In the genomic region with DNA sequence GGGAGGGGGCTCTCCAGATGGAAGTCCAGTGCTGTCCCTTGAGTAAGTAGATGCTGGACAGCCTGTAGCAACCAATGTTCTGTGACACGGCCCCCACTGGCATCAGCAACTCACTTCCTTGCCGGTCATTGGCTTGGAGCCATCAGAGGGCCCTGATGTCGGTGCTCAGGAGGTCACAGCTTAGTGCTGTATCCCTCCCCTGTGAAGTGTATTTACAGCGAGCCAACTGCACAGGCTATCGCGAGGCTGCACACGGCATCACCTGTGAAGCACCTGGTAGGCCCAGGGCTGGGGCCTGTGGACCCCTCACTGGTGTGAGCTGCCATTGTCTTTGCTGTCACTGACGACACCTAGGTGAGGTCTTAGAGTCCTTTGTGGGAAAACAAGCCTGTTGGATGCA, we compare ENCODE assay signal across 25 cellular contexts. TPM values are rescaled to one million over a fixed set of nuclear protein-coding genes. Genes with fewer than 3 reads are reported as not detected.
"Had no signal": no experiment of that assay in that cellular context is flagged by ENCODE, and none has a peak within 500 bp of the region (broad histone marks: within the 10 kb centered on the region; RNA-seq: fewer than 3 reads in every experiment).

No MANE protein-coding gene starts in this region.

- DNase-seq: activated B cell treated with CpG ODN at 0.5 μM for 24 hours; activated CD4-positive, alpha-beta memory T cell treated with anti-CD3 and anti-CD28 coated beads for 36 hours; activated CD4-positive, alpha-beta T cell treated with anti-CD3 and anti-CD28 coated beads for 4 hours; activated CD8-positive, alpha-beta memory T cell treated with anti-CD3 and anti-CD28 coated beads, Interleukin-2, amount 10 ng/mL, durations not matched to agents 7 days and 5 days; activated naive CD4-positive, alpha-beta T cell treated with Interleukin-2 at 50 U/mL for 16 hours; activated naive CD8-positive, alpha-beta T cell treated with anti-CD3 and anti-CD28 coated beads, Interleukin-2, amount 10 ng/mL, durations not matched to agents 7 days and 5 days; amygdala; body of pancreas; caudate nucleus; colonic mucosa; endodermal cell; foreskin fibroblast; left colon; midbrain; stimulated activated CD4-positive, alpha-beta T cell treated with anti-CD3 and anti-CD28 coated beads, Interleukin-2, amount 100 ng/mL, for 24 hours; T-helper 9 cell; transverse colon had no signal

- H3K4me1 ChIP-seq: colonic mucosa, transverse colon, vagina had no signal

- H3K4me1 Mint-ChIP-seq: activated CD8-positive, alpha-beta memory T cell treated with anti-CD3 and anti-CD28 coated beads, Interleukin-2, amount 10 ng/mL, durations not matched to agents 7 days and 5 days; activated T-helper 17 cell treated with anti-CD3 and anti-CD28 coated beads, Interleukin-2, amount 50 U/mL, for 72 hours; endodermal cell; nephron had no signal

- H3K4me3 Mint-ChIP-seq: activated B cell treated with CpG ODN at 0.5 μM for 24 hours; activated CD4-positive, alpha-beta memory T cell treated with anti-CD3 and anti-CD28 coated beads for 36 hours; activated CD8-positive, alpha-beta memory T cell treated with anti-CD3 and anti-CD28 coated beads, Interleukin-2, amount 10 ng/mL, durations not matched to agents 7 days and 5 days; activated naive CD8-positive, alpha-beta T cell treated with anti-CD3 and anti-CD28 coated beads, Interleukin-2, amount 10 ng/mL, durations not matched to agents 7 days and 5 days; activated T-helper 17 cell treated with anti-CD3 and anti-CD28 coated beads, Interleukin-2, amount 50 U/mL, for 72 hours; endodermal cell; stimulated activated naive CD8-positive, alpha-beta T cell treated with anti-CD3 and anti-CD28 coated beads, Interleukin-15, Interleukin-2, amounts not matched to agents 100 ng/mL and 50 ng/mL, for 24 hours had no signal

- H3K9me3 ChIP-seq: body of pancreas, colonic mucosa, suprapubic skin, transverse colon, vagina had no signal

- H3K4me3 ChIP-seq: body of pancreas, colonic mucosa, lung, suprapubic skin, transverse colon, vagina had no signal

- H3K9me3 Mint-ChIP-seq: activated B cell treated with CpG ODN at 0.5 μM for 24 hours; activated CD4-positive, alpha-beta memory T cell treated with anti-CD3 and anti-CD28 coated beads for 36 hours; activated naive CD8-positive, alpha-beta T cell treated with anti-CD3 and anti-CD28 coated beads, Interleukin-2, amount 10 ng/mL, durations not matched to agents 7 days and 5 days; activated T-helper 17 cell treated with anti-CD3 and anti-CD28 coated beads, Interleukin-2, amount 50 U/mL, for 72 hours; endodermal cell; nephron; stimulated activated naive CD8-positive, alpha-beta T cell treated with anti-CD3 and anti-CD28 coated beads, Interleukin-15, Interleukin-2, amounts not matched to agents 100 ng/mL and 50 ng/mL, for 24 hours had no signal

- H3K27ac Mint-ChIP-seq: activated B cell treated with CpG ODN at 0.5 μM for 24 hours; activated CD4-positive, alpha-beta memory T cell treated with anti-CD3 and anti-CD28 coated beads for 36 hours; activated CD8-positive, alpha-beta memory T cell treated with anti-CD3 and anti-CD28 coated beads, Interleukin-2, amount 10 ng/mL, durations not matched to agents 7 days and 5 days; activated naive CD8-positive, alpha-beta T cell treated with anti-CD3 and anti-CD28 coated beads, Interleukin-2, amount 10 ng/mL, durations not matched to agents 7 days and 5 days; activated T-helper 17 cell treated with anti-CD3 and anti-CD28 coated beads, Interleukin-2, amount 50 U/mL, for 72 hours; endodermal cell; nephron; progenitor cell of endocrine pancreas; stimulated activated naive CD8-positive, alpha-beta T cell treated with anti-CD3 and anti-CD28 coated beads, Interleukin-15, Interleukin-2, amounts not matched to agents 100 ng/mL and 50 ng/mL, for 24 hours had no signal

- H3K36me3 Mint-ChIP-seq: activated CD4-positive, alpha-beta memory T cell treated with anti-CD3 and anti-CD28 coated beads for 36 hours; activated CD8-positive, alpha-beta memory T cell treated with anti-CD3 and anti-CD28 coated beads, Interleukin-2, amount 10 ng/mL, durations not matched to agents 7 days and 5 days; activated naive CD8-positive, alpha-beta T cell treated with anti-CD3 and anti-CD28 coated beads, Interleukin-2, amount 10 ng/mL, durations not matched to agents 7 days and 5 days had no signal

- ATAC-seq: activated CD8-positive, alpha-beta memory T cell treated with anti-CD3 and anti-CD28 coated beads, Interleukin-2, amount 10 ng/mL, durations not matched to agents 7 days and 5 days; activated T-helper 17 cell treated with anti-CD3 and anti-CD28 coated beads, Interleukin-2, amount 50 U/mL, for 72 hours; body of pancreas; left colon had no signal

- H3K27me3 Mint-ChIP-seq: activated B cell treated with CpG ODN at 0.5 μM for 24 hours; activated CD8-positive, alpha-beta memory T cell treated with anti-CD3 and anti-CD28 coated beads, Interleukin-2, amount 10 ng/mL, durations not matched to agents 7 days and 5 days; activated naive CD8-positive, alpha-beta T cell treated with anti-CD3 and anti-CD28 coated beads, Interleukin-2, amount 10 ng/mL, durations not matched to agents 7 days and 5 days; activated T-helper 17 cell treated with anti-CD3 and anti-CD28 coated beads, Interleukin-2, amount 50 U/mL, for 72 hours; stimulated activated naive CD8-positive, alpha-beta T cell treated with anti-CD3 and anti-CD28 coated beads, Interleukin-15, Interleukin-2, amounts not matched to agents 100 ng/mL and 50 ng/mL, for 24 hours had no signal

- H3K27me3 ChIP-seq: body of pancreas, colonic mucosa, vagina had no signal

- H3K36me3 ChIP-seq: colonic mucosa, suprapubic skin, transverse colon, vagina had no signal

- H3K27ac ChIP-seq: body of pancreas, colonic mucosa, epithelial cell of prostate, suprapubic skin, transverse colon, vagina had no signal

RNA-seq across cellular contexts. Expression of gene ACR, which starts 13.4 kb away (rescaled TPM):
- total RNA-seq: activated B cell treated with CpG ODN at 0.5 μM for 24 hours; activated CD4-positive, alpha-beta memory T cell treated with anti-CD3 and anti-CD28 coated beads for 36 hours; activated CD8-positive, alpha-beta memory T cell treated with anti-CD3 and anti-CD28 coated beads, Interleukin-2, amount 10 ng/mL, durations not matched to agents 7 days and 5 days; activated naive CD8-positive, alpha-beta T cell treated with anti-CD3 and anti-CD28 coated beads, Interleukin-2, amount 10 ng/mL, durations not matched to agents 7 days and 5 days; activated T-helper 17 cell treated with anti-CD3 and anti-CD28 coated beads, Interleukin-2, amount 50 U/mL, for 72 hours; body of pancreas; progenitor cell of endocrine pancreas; suprapubic skin; transverse colon; vagina had no signal

RNA-seq across cellular contexts. Expression of gene SHANK3, which starts 52.0 kb away (rescaled TPM):
- total RNA-seq: activated B cell treated with CpG ODN at 0.5 μM for 24 hours had no signal
